15 cellular contexts compared by ENCODE assay signal in the genomic region with DNA sequence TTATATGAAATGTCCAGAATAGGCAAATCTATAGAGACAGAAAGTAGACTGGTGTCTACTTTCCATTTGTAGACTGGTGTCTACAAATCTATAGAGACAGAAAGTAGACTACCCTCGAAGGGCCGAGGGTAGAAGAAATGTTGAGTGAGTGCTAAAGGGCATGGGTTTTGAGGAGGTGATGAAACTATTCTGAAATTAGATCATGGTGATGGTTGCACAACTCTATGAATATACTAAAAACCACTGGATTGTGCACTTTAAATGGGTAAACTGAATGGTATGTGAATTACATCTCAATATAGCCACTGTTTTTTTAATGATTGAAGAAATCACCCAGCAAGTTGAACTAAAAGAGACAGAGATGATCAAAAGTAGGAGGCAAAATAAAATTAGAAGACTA. TPM values are rescaled to one million over a fixed set of nuclear protein-coding genes. Genes with fewer than 3 reads are reported as not detected.
DNase-seq lines count a peak whose midpoint lies in the region; FAIRE-seq and TF ChIP-seq lines count a peak whose summit lies in the region.
"Had no signal": no experiment of that assay in that cellular context is flagged by ENCODE, and none has a peak within 500 bp of the region (broad histone marks: within the 10 kb centered on the region; RNA-seq: fewer than 3 reads in every experiment).

No MANE protein-coding gene starts in this region.

- 90% methylated on average over 2 of the region's 2 CpGs for WGBS in mesenchymal stem cell
- WGBS in suprapubic skin = 82% methylated on average over 2 of the region's 2 CpGs

- H3K4ac ChIP-seq in mesenchymal stem cell (ENCODE audit: low read depth in 1 of 2, low read length in 2 of 2) = no peak overlapping the region

- in situ Hi-C loops in brain microvascular endothelial cell (cut with HindIII; ENCODE audit: low pct_ligation_motif_present, low sequenced_read_pairs) = no loop called here

- H3K9ac ChIP-seq in mesenchymal stem cell (ENCODE audit: low read length) = peak overlapping the region; percentile 72
- H3K9ac ChIP-seq: neural progenitor cell had no signal

- H2BK12ac ChIP-seq in mesenchymal stem cell (ENCODE audit: low read length in 2 of 2) = no peak overlapping the region

- no peak overlapping the region for H3K4me2 ChIP-seq in mesenchymal stem cell (ENCODE audit: low read length, poor library complexity, severe bottlenecking)
- H3K4me2 ChIP-seq: neural progenitor cell had no signal

- H4K91ac ChIP-seq in mesenchymal stem cell (ENCODE audit: low read length) = no peak overlapping the region

- peaks cover 14% of the 10 kb centered on the region for H3K36me3 ChIP-seq in brain microvascular endothelial cell (replicated peaks)
- peaks cover 31 to 76% of the 10 kb centered on the region in 2 experiments for H3K36me3 ChIP-seq in mesenchymal stem cell (ENCODE audit: control insufficient read depth in 1 of 2, insufficient read depth in 2 of 2, low read depth in 1 of 2, low read length in 2 of 2)
- peaks cover 57% of the 10 kb centered on the region for H3K36me3 ChIP-seq in suprapubic skin
- peaks cover 55% of the 10 kb centered on the region for H3K36me3 ChIP-seq in BE2C

- H2AFZ ChIP-seq in mesenchymal stem cell (ENCODE audit: low read depth, low read length) = no peak overlapping the region
- H2AFZ ChIP-seq: neural progenitor cell had no signal

- H3K4me3 ChIP-seq in brain microvascular endothelial cell (ENCODE audit: low read depth, low read length) (no peak overlapping the region), mesenchymal stem cell (ENCODE audit: insufficient read depth in 1 of 2, low read depth in 1 of 2, low read length in 2 of 2) (no peak overlapping the region), suprapubic skin (no peak overlapping the region), BE2C (ENCODE audit: low read depth, low read length) (no peak overlapping the region)
- H3K4me3 ChIP-seq: neural progenitor cell had no signal

- FAIRE-seq in D721Med (lab: Jason Lieb, UNC) = no peak

- TF ChIP-seq CTCF in brain microvascular endothelial cell (IDR thresholded peaks at IDR 0.05; ENCODE audit: low read depth, low read length, missing control alignments) (no peak), D721Med (IDR thresholded peaks at IDR 0.05; ENCODE audit: insufficient read depth, missing control alignments) (no peak), suprapubic skin (IDR thresholded peaks at IDR 0.05) (no peak), BE2C (IDR thresholded peaks at IDR 0.05; ENCODE audit: low read depth, low read length) (no peak)

- no peak for TF ChIP-seq POLR2A in suprapubic skin (IDR thresholded peaks at IDR 0.05)

- H2BK15ac ChIP-seq in mesenchymal stem cell (ENCODE audit: low read depth, poor library complexity, severe bottlenecking) = no peak overlapping the region

- H4K8ac ChIP-seq in mesenchymal stem cell (ENCODE audit: low read length) = no peak overlapping the region

- no peak overlapping the region for H2BK5ac ChIP-seq in mesenchymal stem cell (ENCODE audit: low read depth, low read length, poor library complexity, severe bottlenecking)

- TF ChIP-seq EP300 in suprapubic skin (IDR thresholded peaks at IDR 0.05) = no peak

- H2BK120ac ChIP-seq in mesenchymal stem cell (ENCODE audit: low read depth, low read length) = no peak overlapping the region

- H3K4me1 ChIP-seq in mesenchymal stem cell (ENCODE audit: control insufficient read depth, insufficient read depth, low read depth, low read length) (peaks cover 3% of the 10 kb centered on the region), suprapubic skin (no peaks in the 10 kb centered on the region), BE2C (no peaks in the 10 kb centered on the region)
- H3K4me1 ChIP-seq: neural progenitor cell had no signal

- H3K18ac ChIP-seq in mesenchymal stem cell (ENCODE audit: low read depth in 1 of 2, low read length in 2 of 2) = no peak overlapping the region

- H3K14ac ChIP-seq in mesenchymal stem cell (ENCODE audit: low read length in 2 of 2) = no peak overlapping the region

- peak; percentile 68 for DNase-seq in ELR (ENCODE audit: low read depth)
- peak; percentile 29 for DNase-seq in NCI-H226
- DNase-seq in brain microvascular endothelial cell = peak; percentile 52
- DNase-seq in mesenchymal stem cell = peak; percentile 81
- DNase-seq in D721Med (ENCODE audit: insufficient read length, low spot score) = no peak
- no peak for DNase-seq in mesenteric fat pad (ENCODE audit: low spot score)
- DNase-seq in suprapubic skin (ENCODE audit: low spot score in 2 of 2) = no peak
- no peak for DNase-seq in BE2C
- DNase-seq: activated CD4-positive, alpha-beta memory T cell treated with anti-CD3 and anti-CD28 coated beads, Interleukin-2, amount 10 ng/mL, durations not matched to agents 7 days and 5 days; activated naive CD8-positive, alpha-beta T cell treated with anti-CD3 and anti-CD28 coated beads, Interleukin-2, amount 10 ng/mL, durations not matched to agents 7 days and 5 days; effector memory CD8-positive, alpha-beta T cell; NCI-H1092; NCI-H510A treated with DMSO at 0.1 percent for 48 hours; SW 1271 had no signal

- H2AK5ac ChIP-seq in mesenchymal stem cell (ENCODE audit: low read length, severe bottlenecking) = no peak overlapping the region

- H3K27me3 ChIP-seq in brain microvascular endothelial cell (replicated peaks) = no peaks in the 10 kb centered on the region
- H3K27me3 ChIP-seq in mesenchymal stem cell (ENCODE audit: control insufficient read depth in 1 of 2, insufficient read depth in 1 of 2, low read length in 2 of 2) = no peaks in the 10 kb centered on the region
- no peaks in the 10 kb centered on the region for H3K27me3 ChIP-seq in suprapubic skin
- no peaks in the 10 kb centered on the region for H3K27me3 ChIP-seq in BE2C
- H3K27me3 ChIP-seq: neural progenitor cell had no signal

- no peak overlapping the region for H3K23ac ChIP-seq in mesenchymal stem cell (ENCODE audit: low read length in 2 of 2)

- H3K27ac ChIP-seq in brain microvascular endothelial cell (peak overlapping the region; percentile 39), mesenchymal stem cell (ENCODE audit: low read length, poor library complexity, severe bottlenecking) (no peak overlapping the region), suprapubic skin (no peak overlapping the region)
- H3K27ac ChIP-seq: neural progenitor cell had no signal

- H3K79me1 ChIP-seq in mesenchymal stem cell (replicated peaks; ENCODE audit: low read length, poor library complexity, severe bottlenecking) = peaks cover 21% of the 10 kb centered on the region

- no peaks in the 10 kb centered on the region for H3K9me3 ChIP-seq in mesenchymal stem cell (ENCODE audit: control insufficient read depth, low read length)
- no peaks in the 10 kb centered on the region for H3K9me3 ChIP-seq in suprapubic skin
- H3K9me3 ChIP-seq in BE2C = no peaks in the 10 kb centered on the region; the same call in 1 of the 2 replicates

RNA-seq across cellular contexts. Expression of a gene that starts 27.9 kb away (rescaled TPM):
- polyA plus RNA-seq in mesenchymal stem cell (2013, experiment 1 of 2) = 25.7 TPM
- polyA plus RNA-seq in mesenchymal stem cell (2013, experiment 2 of 2) = 21.9 TPM
- total RNA-seq in mesenteric fat pad (44.8 TPM), suprapubic skin (10 to 100 TPM; 17.6 to 49.4 (median 29.0) TPM)
- polyA plus RNA-seq in BE2C (2012; ENCODE audit: insufficient read depth, insufficient read length, low read depth) = 48.8 TPM

RNA-seq across cellular contexts. Expression of a gene that starts 52.3 kb away (rescaled TPM):
- 40.8 TPM for polyA plus RNA-seq in mesenchymal stem cell (2013, experiment 1 of 2)
- 38.2 TPM for polyA plus RNA-seq in mesenchymal stem cell (2013, experiment 2 of 2)
- total RNA-seq in mesenteric fat pad (13.8 TPM), suprapubic skin (1 to 10 TPM; 2.4 to 5.7 (median 4.0) TPM)
- polyA plus RNA-seq in BE2C (2012; ENCODE audit: insufficient read depth, insufficient read length, low read depth) = 70.1 TPM

Comparison
In these comparisons a context has a peak if more than half of its experiments do, and no peak if none do; other contexts are left out.
1. DNase-seq: peak in ELR (single experiment), NCI-H226 (single experiment), brain microvascular endothelial cell (single experiment) and mesenchymal stem cell (single experiment); none in D721Med (single experiment), mesenteric fat pad (single experiment), suprapubic skin (0 of 2) and BE2C (single experiment).